ENCODE assay signal across 30 cellular contexts in genomic region chrX:38899650-38900049, GRCh38.
"Had no signal": no experiment of that assay in that cellular context is flagged by ENCODE, and none has a peak within 500 bp of the region (broad histone marks: within the 10 kb centered on the region; RNA-seq: fewer than 3 reads in every experiment).

No MANE protein-coding gene starts in this region.

- DNase-seq: kidney glomerular epithelial cell; left cardiac atrium; left ventricle myocardium superior; lower lobe of right lung; mammary epithelial cell; mesenchymal stem cell; naive thymus-derived CD8-positive, alpha-beta T cell; nucleus accumbens; pancreas; posterior cingulate gyrus; retina; right cardiac atrium; stimulated activated CD4-positive, alpha-beta T cell treated with anti-CD3 and anti-CD28 coated beads, Interleukin-1b, Interleukin-23, amount 100 ng/mL, for 48 hours; stimulated activated CD4-positive, alpha-beta T cell treated with anti-CD3 and anti-CD28 coated beads, Interleukin-2, amount 100 ng/mL, for 48 hours; stimulated activated CD4-positive, alpha-beta T cell treated with anti-CD3 and anti-CD28 coated beads, Interleukin-4, amount 100 ng/mL, for 4 hours; stimulated activated CD8-positive, alpha-beta memory T cell treated with anti-CD3 and anti-CD28 coated beads, Interleukin-4, amount 100 ng/mL, for 48 hours; stimulated activated naive B cell treated with anti-CD40 and anti-IgM and Interleukin-4, amounts not matched to agents 10 μg/mL and 1 μg/mL and 100 μg/mL, for 72 hours; stimulated activated naive CD8-positive, alpha-beta T cell treated with anti-CD3 and anti-CD28 coated beads, Interleukin-15, Interleukin-2, amounts not matched to agents 100 U/mL and 50 U/mL, for 24 hours; stomach; testis; thyroid gland; transverse colon; upper lobe of left lung had no signal

- H3K4me3 ChIP-seq: lower lobe of right lung, pancreas, prostate gland, smooth muscle cell, stomach, testis, thyroid gland, transverse colon, upper lobe of left lung, vagina had no signal

- H3K4me3 Mint-ChIP-seq: naive thymus-derived CD8-positive, alpha-beta T cell; nephron; neural crest cell; stimulated activated naive B cell treated with anti-CD40 and anti-IgM and Interleukin-4, amounts not matched to agents 10 μg/mL and 1 μg/mL and 100 μg/mL, for 72 hours had no signal

- H3K4me1 ChIP-seq: lower lobe of right lung, pancreas, prostate gland, stomach, testis, thyroid gland, transverse colon, upper lobe of left lung, vagina had no signal

- H3K9me3 ChIP-seq: lower lobe of right lung, pancreas, prostate gland, stomach, testis, thyroid gland, transverse colon, upper lobe of left lung, vagina had no signal

- H3K36me3 ChIP-seq: lower lobe of right lung, pancreas, prostate gland, stomach, thyroid gland, transverse colon, upper lobe of left lung, vagina had no signal

- H3K27me3 ChIP-seq: pancreas, stomach, testis, thyroid gland, transverse colon, upper lobe of left lung, vagina had no signal

- H3K36me3 Mint-ChIP-seq: naive thymus-derived CD8-positive, alpha-beta T cell; stimulated activated naive B cell treated with anti-CD40 and anti-IgM and Interleukin-4, amounts not matched to agents 10 μg/mL and 1 μg/mL and 100 μg/mL, for 72 hours had no signal

- H3K27ac Mint-ChIP-seq: naive thymus-derived CD8-positive, alpha-beta T cell; nephron; stimulated activated naive B cell treated with anti-CD40 and anti-IgM and Interleukin-4, amounts not matched to agents 10 μg/mL and 1 μg/mL and 100 μg/mL, for 72 hours had no signal

- H3K27ac ChIP-seq: lower lobe of right lung, pancreas, prostate gland, stomach, thyroid gland, transverse colon, upper lobe of left lung, vagina had no signal

- H3K27me3 Mint-ChIP-seq: naive thymus-derived CD8-positive, alpha-beta T cell had no signal

- FAIRE-seq: keratinocyte had no signal

- H3K4me2 ChIP-seq: smooth muscle cell had no signal

- H3K9me3 Mint-ChIP-seq: naive thymus-derived CD8-positive, alpha-beta T cell; stimulated activated naive B cell treated with anti-CD40 and anti-IgM and Interleukin-4, amounts not matched to agents 10 μg/mL and 1 μg/mL and 100 μg/mL, for 72 hours had no signal

- ATAC-seq: left cardiac atrium; left lobe of liver; left ventricle myocardium superior; lower lobe of right lung; naive thymus-derived CD8-positive, alpha-beta T cell; pancreas; right cardiac atrium; stimulated activated naive B cell treated with anti-CD40 and anti-IgM and Interleukin-4, amounts not matched to agents 10 μg/mL and 1 μg/mL and 100 μg/mL, for 72 hours; stimulated activated naive CD8-positive, alpha-beta T cell treated with anti-CD3 and anti-CD28 coated beads, Interleukin-15, Interleukin-2, amounts not matched to agents 100 U/mL and 50 U/mL, for 24 hours had no signal
